18 cellular contexts compared by ENCODE assay signal in genomic region chr15:63530235-63530634, GRCh38. TPM values are rescaled to one million over a fixed set of nuclear protein-coding genes. Genes with fewer than 3 reads are reported as not detected.
DNase-seq lines count a peak whose midpoint lies in the region; ATAC-seq and TF ChIP-seq lines count a peak whose summit lies in the region.
"Had no signal": no experiment of that assay in that cellular context is flagged by ENCODE, and none has a peak within 500 bp of the region (broad histone marks: within the 10 kb centered on the region; RNA-seq: fewer than 3 reads in every experiment).

No MANE protein-coding gene starts in this region.

- no peaks in the 10 kb centered on the region for H3K9me3 ChIP-seq in CD4-positive, CD25-positive, alpha-beta regulatory T cell (ENCODE audit: control insufficient read depth in 2 of 2, low read length in 2 of 2)
- H3K9me3 ChIP-seq in CD8-positive, alpha-beta memory T cell (ENCODE audit: low read length): no peaks in the 10 kb centered on the region
- H3K9me3 ChIP-seq: ascending aorta, esophagus squamous epithelium, ovary, right lobe of liver had no signal

- peaks cover 20% of the 10 kb centered on the region for H3K4me1 ChIP-seq in CD4-positive, CD25-positive, alpha-beta regulatory T cell (ENCODE audit: control insufficient read depth, insufficient read depth, low read length, poor library complexity, severe bottlenecking)
- H3K4me1 ChIP-seq in CD8-positive, alpha-beta memory T cell (ENCODE audit: insufficient read depth, low read length): peaks cover 77% of the 10 kb centered on the region

- no peak for DNase-seq in CD4-positive, CD25-positive, alpha-beta regulatory T cell
- no peak for DNase-seq in CD8-positive, alpha-beta memory T cell
- DNase-seq in activated T-helper 2 cell treated with anti-CD3 and anti-CD28 coated beads, Interferon-gamma antibody, Interleukin-2, Interleukin-4, amounts not matched to agents 10 μg/mL and 5 μg/mL and 100 μg/mL, durations not matched to agents 14 hours and 24 hours and 36 hours (ENCODE audit: low spot score): no peak
- no peak for DNase-seq in natural killer cell
- DNase-seq in H7: no peak
- DNase-seq: cerebellar nuclear complex; DMS 273 treated with DMSO at 0.1 percent for 48 hours; effector CD8-positive, alpha-beta T cell; esophagus squamous epithelium; GDM1; NCI-H187 treated with DMSO at 0.1 percent for 48 hours; NCI-H226; ovary; PC-9; right lobe of liver had no signal

- H3K4me1 Mint-ChIP-seq in CD4-positive, CD25-positive, alpha-beta regulatory T cell: peaks cover 76 to 94% (median 86%) of the 10 kb centered on the region in 4 donors
- H3K4me1 Mint-ChIP-seq in CD8-positive, alpha-beta memory T cell: peaks cover 90 to 98% (median 96%) of the 10 kb centered on the region in 3 donors
- H3K4me1 Mint-ChIP-seq in activated T-helper 2 cell treated with anti-CD3 and anti-CD28 coated beads, Interferon-gamma antibody, Interleukin-2, Interleukin-4, amounts not matched to agents 10 μg/mL and 5 μg/mL and 100 μg/mL, durations not matched to agents 14 hours and 24 hours and 36 hours (ENCODE audit: low read depth): peaks cover 34% of the 10 kb centered on the region
- H3K4me1 Mint-ChIP-seq in natural killer cell: peaks cover 83 to 90% of the 10 kb centered on the region in 2 donors

- peak overlapping the region in 3 of 4 donors; percentile 48 to 64 (median 58) for H3K4me3 Mint-ChIP-seq in CD4-positive, CD25-positive, alpha-beta regulatory T cell
- H3K4me3 Mint-ChIP-seq in CD8-positive, alpha-beta memory T cell: peak overlapping the region in 3 of 7 donors; percentile 23 to 35 (median 30)
- no peak overlapping the region for H3K4me3 Mint-ChIP-seq in activated T-helper 2 cell treated with anti-CD3 and anti-CD28 coated beads, Interferon-gamma antibody, Interleukin-2, Interleukin-4, amounts not matched to agents 10 μg/mL and 5 μg/mL and 100 μg/mL, durations not matched to agents 14 hours and 24 hours and 36 hours (ENCODE audit: low read depth)
- no peak overlapping the region for H3K4me3 Mint-ChIP-seq in natural killer cell

- H3K27ac ChIP-seq in CD4-positive, CD25-positive, alpha-beta regulatory T cell (ENCODE audit: insufficient read depth, low read length, poor library complexity, severe bottlenecking): no peak overlapping the region
- H3K27ac ChIP-seq in CD8-positive, alpha-beta memory T cell (ENCODE audit: low read depth, low read length): no peak overlapping the region
- H3K27ac ChIP-seq: ascending aorta, esophagus squamous epithelium, ovary, PC-9, right lobe of liver had no signal

- H3K9me3 Mint-ChIP-seq in CD4-positive, CD25-positive, alpha-beta regulatory T cell: no peaks in the 10 kb centered on the region
- H3K9me3 Mint-ChIP-seq in CD8-positive, alpha-beta memory T cell: no peaks in the 10 kb centered on the region
- H3K9me3 Mint-ChIP-seq in activated T-helper 2 cell treated with anti-CD3 and anti-CD28 coated beads, Interferon-gamma antibody, Interleukin-2, Interleukin-4, amounts not matched to agents 10 μg/mL and 5 μg/mL and 100 μg/mL, durations not matched to agents 14 hours and 24 hours and 36 hours: no peaks in the 10 kb centered on the region
- H3K9me3 Mint-ChIP-seq in natural killer cell: no peaks in the 10 kb centered on the region

- CTCF ChIA-PET in CD8-positive, alpha-beta memory T cell (lab: Charles Lee): interaction anchor here (0.8 to 3.5 kb wide), 5 partner anchors 16 to 64 kb away, joined by 3 to 12 read pairs (median 3); partner anchors contain the start of gene USP3

- POLR2A ChIA-PET in CD8-positive, alpha-beta memory T cell (lab: Charles Lee): no interaction called here

- intact Hi-C loops in activated T-helper 2 cell treated with anti-CD3 and anti-CD28 coated beads, Interferon-gamma antibody, Interleukin-2, Interleukin-4, amounts not matched to agents 10 μg/mL and 5 μg/mL and 100 μg/mL, durations not matched to agents 14 hours and 24 hours and 36 hours (cut with micrococcal nuclease): no loop called here
- intact Hi-C loops in natural killer cell (cut with micrococcal nuclease): no loop called here

- no peak for ATAC-seq in CD4-positive, CD25-positive, alpha-beta regulatory T cell (ENCODE audit: low read depth in 2 of 2)
- ATAC-seq in natural killer cell (no peak), HG02588 (IDR thresholded peaks at IDR 0.05; ENCODE audit: unreplicated experiment) (no peak), HG03095 (IDR thresholded peaks at IDR 0.05; ENCODE audit: unreplicated experiment) (no peak)
- ATAC-seq: right lobe of liver had no signal

- no peaks in the 10 kb centered on the region for H3K27me3 ChIP-seq in CD4-positive, CD25-positive, alpha-beta regulatory T cell (ENCODE audit: control insufficient read depth, insufficient read depth, low read length)
- no peaks in the 10 kb centered on the region for H3K27me3 ChIP-seq in CD8-positive, alpha-beta memory T cell (ENCODE audit: insufficient read depth, low read length, poor library complexity, severe bottlenecking)
- H3K27me3 ChIP-seq in H7 (ENCODE audit: control insufficient read depth, insufficient read depth, low read length): no peaks in the 10 kb centered on the region
- H3K27me3 ChIP-seq: ascending aorta, esophagus squamous epithelium, ovary, right lobe of liver had no signal

- TF ChIP-seq CTCF in natural killer cell (IDR thresholded peaks at IDR 0.05): no peak

- peak overlapping the region; percentile 44 to 54 (median 50) for H3K27ac Mint-ChIP-seq in CD4-positive, CD25-positive, alpha-beta regulatory T cell
- peak overlapping the region in 7 of 8 donors; percentile 7 to 75 (median 40) for H3K27ac Mint-ChIP-seq in CD8-positive, alpha-beta memory T cell
- H3K27ac Mint-ChIP-seq in activated T-helper 2 cell treated with anti-CD3 and anti-CD28 coated beads, Interferon-gamma antibody, Interleukin-2, Interleukin-4, amounts not matched to agents 10 μg/mL and 5 μg/mL and 100 μg/mL, durations not matched to agents 14 hours and 24 hours and 36 hours: peak overlapping the region; percentile 16
- peak overlapping the region; percentile 76 to 77 for H3K27ac Mint-ChIP-seq in natural killer cell

- H3K36me3 Mint-ChIP-seq in CD4-positive, CD25-positive, alpha-beta regulatory T cell: peaks cover 12% of the 10 kb centered on the region
- peaks cover 0 to 22% (median 2%) of the 10 kb centered on the region in 3 donors for H3K36me3 Mint-ChIP-seq in CD8-positive, alpha-beta memory T cell
- H3K36me3 Mint-ChIP-seq in activated T-helper 2 cell treated with anti-CD3 and anti-CD28 coated beads, Interferon-gamma antibody, Interleukin-2, Interleukin-4, amounts not matched to agents 10 μg/mL and 5 μg/mL and 100 μg/mL, durations not matched to agents 14 hours and 24 hours and 36 hours (ENCODE audit: low read depth): peaks cover 13% of the 10 kb centered on the region
- H3K36me3 Mint-ChIP-seq in natural killer cell: no peaks in the 10 kb centered on the region

- H3K27me3 Mint-ChIP-seq in CD4-positive, CD25-positive, alpha-beta regulatory T cell: no peaks in the 10 kb centered on the region
- H3K27me3 Mint-ChIP-seq in CD8-positive, alpha-beta memory T cell: no peaks in the 10 kb centered on the region
- no peaks in the 10 kb centered on the region for H3K27me3 Mint-ChIP-seq in activated T-helper 2 cell treated with anti-CD3 and anti-CD28 coated beads, Interferon-gamma antibody, Interleukin-2, Interleukin-4, amounts not matched to agents 10 μg/mL and 5 μg/mL and 100 μg/mL, durations not matched to agents 14 hours and 24 hours and 36 hours (ENCODE audit: low read depth)
- no peaks in the 10 kb centered on the region for H3K27me3 Mint-ChIP-seq in natural killer cell (ENCODE audit: low read depth in 2 of 2)

- H3K36me3 ChIP-seq in CD4-positive, CD25-positive, alpha-beta regulatory T cell (ENCODE audit: control insufficient read depth, insufficient read depth, low read length): peaks cover 3% of the 10 kb centered on the region
- no peaks in the 10 kb centered on the region for H3K36me3 ChIP-seq in CD8-positive, alpha-beta memory T cell (ENCODE audit: insufficient read depth, low read length)
- no peaks in the 10 kb centered on the region for H3K36me3 ChIP-seq in H7 (replicated peaks; ENCODE audit: control insufficient read depth, insufficient read depth, low read length)
- H3K36me3 ChIP-seq: ascending aorta, esophagus squamous epithelium, ovary, right lobe of liver had no signal

- H3K4me3 ChIP-seq in CD4-positive, CD25-positive, alpha-beta regulatory T cell (ENCODE audit: low read depth, low read length): no peak overlapping the region
- no peak overlapping the region for H3K4me3 ChIP-seq in CD8-positive, alpha-beta memory T cell (ENCODE audit: low read length)
- no peak overlapping the region for H3K4me3 ChIP-seq in H7 (ENCODE audit: insufficient read depth, low read depth, low read length)
- H3K4me3 ChIP-seq: ascending aorta, esophagus squamous epithelium, ovary, PC-9, right lobe of liver had no signal

RNA-seq across cellular contexts. Expression of gene USP3, which starts 25.8 kb away (rescaled TPM):
- total RNA-seq in CD4-positive, CD25-positive, alpha-beta regulatory T cell: 223 TPM
- polyA plus RNA-seq in CD4-positive, CD25-positive, alpha-beta regulatory T cell: 10 to 100 TPM; 49.5 to 57.2 (median 55.3) TPM
- total RNA-seq in CD8-positive, alpha-beta memory T cell: 10 to 100 TPM; 36.6 to 38.0 TPM
- polyA plus RNA-seq in CD8-positive, alpha-beta memory T cell: 50.7 TPM
- total RNA-seq in activated T-helper 2 cell treated with anti-CD3 and anti-CD28 coated beads, Interferon-gamma antibody, Interleukin-2, Interleukin-4, amounts not matched to agents 10 μg/mL and 5 μg/mL and 100 μg/mL, durations not matched to agents 14 hours and 24 hours and 36 hours: 41.2 and 47.6 TPM in 2 replicates
- total RNA-seq in natural killer cell: 100 to 1,000 TPM; 163 to 187 (median 169) TPM
- total RNA-seq in H7 (2014; rRNA removed; shearing (Covaris generic)): 30.0 and 50.8 TPM in 2 replicates

Comparison
In these comparisons a context has a peak if more than half of its experiments do, and no peak if none do; other contexts are left out.
1. H3K27ac Mint-ChIP-seq: peak in every context shown above with its lines; median percentile 76 in natural killer cell; 50 in CD4-positive, CD25-positive, alpha-beta regulatory T cell; 40 in CD8-positive, alpha-beta memory T cell; 16 in activated T-helper 2 cell treated with anti-CD3 and anti-CD28 coated beads, Interferon-gamma antibody, Interleukin-2, Interleukin-4, amounts not matched to agents 10 μg/mL and 5 μg/mL and 100 μg/mL, durations not matched to agents 14 hours and 24 hours and 36 hours.
2. H3K4me3 Mint-ChIP-seq: peak in CD4-positive, CD25-positive, alpha-beta regulatory T cell (3 of 4); none in activated T-helper 2 cell treated with anti-CD3 and anti-CD28 coated beads, Interferon-gamma antibody, Interleukin-2, Interleukin-4, amounts not matched to agents 10 μg/mL and 5 μg/mL and 100 μg/mL, durations not matched to agents 14 hours and 24 hours and 36 hours (single experiment) and natural killer cell (single experiment).